In the genomic region with DNA sequence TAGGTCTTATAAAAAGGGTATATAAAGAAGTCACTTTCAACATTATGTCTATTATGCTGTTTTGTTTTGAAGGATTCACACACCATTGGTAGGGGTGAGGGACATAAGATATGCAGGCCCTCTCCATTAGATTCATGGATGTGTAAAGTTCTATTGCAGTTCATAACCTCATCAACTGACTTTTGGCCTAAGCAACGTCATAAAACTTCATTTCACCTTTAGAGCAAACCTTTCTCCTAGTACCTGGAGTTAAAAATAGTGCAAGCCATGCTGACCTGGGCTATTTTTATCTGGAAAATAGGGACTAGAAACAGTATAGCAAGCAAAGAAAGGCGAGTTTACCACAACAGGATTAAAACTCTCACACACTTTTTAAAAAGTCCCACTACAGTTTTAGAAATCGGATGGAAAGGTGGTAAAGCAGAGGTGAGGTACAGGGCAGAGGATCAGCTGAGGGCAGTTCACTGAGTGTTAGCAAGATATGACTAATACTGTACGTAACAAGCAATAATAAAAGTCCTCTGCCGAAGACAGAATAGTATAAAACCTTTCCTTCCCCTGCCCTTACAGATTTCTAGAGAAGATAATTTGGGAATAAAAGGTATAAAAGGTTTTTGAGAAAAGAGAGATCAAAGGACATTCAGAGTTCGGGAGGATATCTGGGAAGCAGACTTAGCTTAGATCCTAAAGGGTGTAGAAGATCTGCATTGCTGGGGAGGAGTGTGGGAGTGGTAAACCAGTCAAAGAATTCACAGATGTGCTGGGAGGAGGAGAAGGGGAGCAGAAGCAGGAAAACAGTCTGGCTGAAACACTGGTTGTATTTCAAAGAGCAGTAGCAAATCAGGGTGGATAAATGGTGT, we compare ENCODE assay signal across 9 cellular contexts. TPM values are rescaled to one million over a fixed set of nuclear protein-coding genes. Genes with fewer than 3 reads are reported as not detected.
DNase-seq lines count a peak whose midpoint lies in the region; ATAC-seq and TF ChIP-seq lines count a peak whose summit lies in the region.
"Had no signal": no experiment of that assay in that cellular context is flagged by ENCODE, and none has a peak within 500 bp of the region (broad histone marks: within the 10 kb centered on the region; RNA-seq: fewer than 3 reads in every experiment).

No MANE protein-coding gene starts in this region.

- TF ChIP-seq CTCF in PC-3 (conservative IDR thresholded peaks at IDR 0.05; ENCODE audit: low read depth, low read length) = no peak
- TF ChIP-seq CTCF in fibroblast of villous mesenchyme (IDR thresholded peaks at IDR 0.05; ENCODE audit: insufficient read depth, low read depth, low read length) = no peak
- TF ChIP-seq CTCF in smooth muscle cell (IDR thresholded peaks at IDR 0.05; ENCODE audit: borderline replicate concordance, insufficient read depth, poor library complexity, severe bottlenecking) = no peak

- no peak overlapping the region for H3K4me3 Mint-ChIP-seq in activated CD4-positive, alpha-beta T cell treated with anti-CD3 and anti-CD28 coated beads, Interleukin-2, amount 10 ng/mL, durations not matched to agents 7 days and 5 days
- H3K4me3 Mint-ChIP-seq: naive thymus-derived CD8-positive, alpha-beta T cell had no signal

- DNase-seq in PC-3 (peak; percentile 65), fibroblast of villous mesenchyme (ENCODE audit: low read depth) (peak; percentile 65), smooth muscle cell (lab: John Stamatoyannopoulos, UW; ENCODE audit: unreplicated experiment) (no peak), SIG-M5 (lab: John Stamatoyannopoulos, UW) (no peak), posterior cingulate gyrus (no peak)
- DNase-seq in activated CD4-positive, alpha-beta T cell treated with anti-CD3 and anti-CD28 coated beads, Interleukin-2, amount 10 ng/mL, durations not matched to agents 7 days and 5 days = no peak
- DNase-seq: naive thymus-derived CD8-positive, alpha-beta T cell; stimulated activated naive CD4-positive, alpha-beta T cell treated with Interleukin-2 at 50 U/mL for 16 hours had no signal

- no peaks in the 10 kb centered on the region for H3K9me2 ChIP-seq in PC-3 (replicated peaks; ENCODE audit: low read length)

- POLR2A ChIA-PET in PC-3 (lab: Charles Lee; ENCODE audit: unreplicated experiment) = no interaction called here
- POLR2A ChIA-PET in activated CD4-positive, alpha-beta T cell treated with anti-CD3 and anti-CD28 coated beads, Interleukin-2, amount 10 ng/mL, durations not matched to agents 7 days and 5 days (lab: Charles Lee) = no interaction called here

- no peak overlapping the region for H3K9ac ChIP-seq in PC-3 (ENCODE audit: low read length)
- no peak overlapping the region for H3K9ac ChIP-seq in smooth muscle cell (ENCODE audit: low read depth)

- no peaks in the 10 kb centered on the region for H3K9me3 ChIP-seq in PC-3 (ENCODE audit: low read length)
- H3K9me3 ChIP-seq in smooth muscle cell (replicated peaks; ENCODE audit: low read depth) = no peaks in the 10 kb centered on the region

- H3K79me2 ChIP-seq in PC-3 (ENCODE audit: low read length) = peaks cover 87% of the 10 kb centered on the region
- peaks cover 86% of the 10 kb centered on the region for H3K79me2 ChIP-seq in smooth muscle cell (ENCODE audit: low read depth)

- WGBS in smooth muscle cell (ENCODE audit: low lambda C conversion rate) = 36% methylated on average over 6 of the region's 6 CpGs

- no TSS peak for BruUV-seq in PC-3 (replicated peaks; lab: Mats Ljungman, UMichigan)

- H3K27me3 Mint-ChIP-seq in activated CD4-positive, alpha-beta T cell treated with anti-CD3 and anti-CD28 coated beads, Interleukin-2, amount 10 ng/mL, durations not matched to agents 7 days and 5 days = no peaks in the 10 kb centered on the region
- H3K27me3 Mint-ChIP-seq: naive thymus-derived CD8-positive, alpha-beta T cell had no signal

- H3K36me3 Mint-ChIP-seq in activated CD4-positive, alpha-beta T cell treated with anti-CD3 and anti-CD28 coated beads, Interleukin-2, amount 10 ng/mL, durations not matched to agents 7 days and 5 days (ENCODE audit: low read depth) = peaks cover 13% of the 10 kb centered on the region

- H3K4me3 ChIP-seq in PC-3 (ENCODE audit: low read length) (peak overlapping the region; percentile 43), fibroblast of villous mesenchyme (ENCODE audit: low read depth, low read length) (peak overlapping the region; percentile 5), smooth muscle cell (peak overlapping the region; percentile 25)

- H4K20me1 ChIP-seq in PC-3 (ENCODE audit: low read length) (peaks cover 30% of the 10 kb centered on the region), smooth muscle cell (ENCODE audit: low read depth) (peaks cover 92% of the 10 kb centered on the region)

- no peaks in the 10 kb centered on the region for H3K27me3 ChIP-seq in PC-3 (ENCODE audit: low read length)
- no peaks in the 10 kb centered on the region for H3K27me3 ChIP-seq in smooth muscle cell (ENCODE audit: low read depth)

- peak; percentile 62 for ATAC-seq in GM21529 (IDR thresholded peaks at IDR 0.05; ENCODE audit: unreplicated experiment)
- ATAC-seq in PC-3 = peak; percentile 99
- ATAC-seq: naive thymus-derived CD8-positive, alpha-beta T cell had no signal

- no peaks in the 10 kb centered on the region for H3K9me3 Mint-ChIP-seq in activated CD4-positive, alpha-beta T cell treated with anti-CD3 and anti-CD28 coated beads, Interleukin-2, amount 10 ng/mL, durations not matched to agents 7 days and 5 days
- H3K9me3 Mint-ChIP-seq: naive thymus-derived CD8-positive, alpha-beta T cell had no signal

- CTCF ChIA-PET in PC-3 (lab: Charles Lee) = no interaction called here
- CTCF ChIA-PET in activated CD4-positive, alpha-beta T cell treated with anti-CD3 and anti-CD28 coated beads, Interleukin-2, amount 10 ng/mL, durations not matched to agents 7 days and 5 days (lab: Charles Lee) = no interaction called here

- peaks cover 10% of the 10 kb centered on the region for H3K4me1 Mint-ChIP-seq in activated CD4-positive, alpha-beta T cell treated with anti-CD3 and anti-CD28 coated beads, Interleukin-2, amount 10 ng/mL, durations not matched to agents 7 days and 5 days

- H3K4me1 ChIP-seq in PC-3 (ENCODE audit: insufficient read depth, low read length) (peaks cover 30% of the 10 kb centered on the region), smooth muscle cell (ENCODE audit: low read depth) (peaks cover 5% of the 10 kb centered on the region)

- no peak overlapping the region for H3K27ac Mint-ChIP-seq in activated CD4-positive, alpha-beta T cell treated with anti-CD3 and anti-CD28 coated beads, Interleukin-2, amount 10 ng/mL, durations not matched to agents 7 days and 5 days
- H3K27ac Mint-ChIP-seq: naive thymus-derived CD8-positive, alpha-beta T cell had no signal

- H2AFZ ChIP-seq in PC-3 (ENCODE audit: low read length) (no peak overlapping the region), smooth muscle cell (ENCODE audit: low read depth) (no peak overlapping the region)

- no peaks in the 10 kb centered on the region for H3K36me3 ChIP-seq in PC-3 (ENCODE audit: low read depth, low read length)
- H3K36me3 ChIP-seq in smooth muscle cell (ENCODE audit: low read depth) = no peaks in the 10 kb centered on the region

- H3F3A ChIP-seq in PC-3 (ENCODE audit: low read length, unreplicated experiment) = no peaks in the 10 kb centered on the region
- peaks cover 4% of the 10 kb centered on the region for H3F3A ChIP-seq in smooth muscle cell (ENCODE audit: low read depth)

- intact Hi-C loops in PC-3 (cut with micrococcal nuclease) = loop anchor here (1.0 to 2.0 kb wide), 2 partner anchors 11 to 19 kb away; no protein-coding TSS in a partner anchor
- intact Hi-C loops in posterior cingulate gyrus (cut with DNase I) = no loop called here

- H3K27ac ChIP-seq in PC-3 (ENCODE audit: low read length) = peak overlapping the region; percentile 60
- H3K27ac ChIP-seq in smooth muscle cell (ENCODE audit: low read depth) = peak overlapping the region; percentile 70

- H3K4me2 ChIP-seq in PC-3 (ENCODE audit: low read length) = peak overlapping the region; percentile 73
- H3K4me2 ChIP-seq in smooth muscle cell = peak overlapping the region; percentile 74

RNA-seq across cellular contexts. Expression of a gene that starts 14.3 kb away (rescaled TPM):
- total RNA-seq in PC-3 (2014; rRNA removed) = 37.0 and 44.9 TPM in 2 replicates
- 33.8 and 53.5 TPM in 2 replicates for total RNA-seq in fibroblast of villous mesenchyme
- total RNA-seq in smooth muscle cell = 36.8 and 38.5 TPM in 2 replicates
- 15.7 and 21.2 TPM in 2 replicates for polyA plus RNA-seq in smooth muscle cell
- total RNA-seq in activated CD4-positive, alpha-beta T cell treated with anti-CD3 and anti-CD28 coated beads, Interleukin-2, amount 10 ng/mL, durations not matched to agents 7 days and 5 days = 10 to 100 TPM; 29.3 to 39.7 TPM

Comparison
In these comparisons a context has a peak if more than half of its experiments do, and no peak if none do; other contexts are left out.
1. DNase-seq: peak in PC-3 (single experiment) and fibroblast of villous mesenchyme (single experiment); none in smooth muscle cell (single experiment), activated CD4-positive, alpha-beta T cell treated with anti-CD3 and anti-CD28 coated beads, Interleukin-2, amount 10 ng/mL, durations not matched to agents 7 days and 5 days (single experiment), SIG-M5 (single experiment) and posterior cingulate gyrus (0 of 10).
2. Peak in every context shown above with its lines, with median percentiles within 50 percentile points of each other: H3K4me3 ChIP-seq.